ENCODE assay signal across 17 cellular contexts in genomic region chr5:34667705-34668104, GRCh38. TPM values are rescaled to one million over a fixed set of nuclear protein-coding genes. Genes with fewer than 3 reads are reported as not detected.
A peak's percentile ranks its signal among the peaks of the same experiment; 100 is the strongest.
DNase-seq lines count a peak whose midpoint lies in the region; ATAC-seq, FAIRE-seq and TF ChIP-seq lines count a peak whose summit lies in the region.
"Had no signal": no experiment of that assay in that cellular context is flagged by ENCODE, and none has a peak within 500 bp of the region (broad histone marks: within the 10 kb centered on the region; RNA-seq: fewer than 3 reads in every experiment).

No MANE protein-coding gene starts in this region.

- WGBS in H9 (ENCODE audit: extremely low coverage, insufficient read length, low lambda C conversion rate) = no CpG with 5 or more reads among the region's 5 CpGs

- no peak overlapping the region for H2BK15ac ChIP-seq in H9 (ENCODE audit: low read depth, low read length)

- no peaks in the 10 kb centered on the region for H3K9me3 Mint-ChIP-seq in H9
- no peaks in the 10 kb centered on the region for H3K9me3 Mint-ChIP-seq in astrocyte (ENCODE audit: unreplicated experiment)
- H3K9me3 Mint-ChIP-seq in mesothelial cell of epicardium = no peaks in the 10 kb centered on the region
- H3K9me3 Mint-ChIP-seq in progenitor cell of endocrine pancreas (ENCODE audit: low read depth) = no peaks in the 10 kb centered on the region

- peaks cover 4 to 18% (median 7%) of the 10 kb centered on the region in 3 experiments; a peak in 5 of 7 replicates for H3K36me3 Mint-ChIP-seq in H9 (ENCODE audit: insufficient read depth in 1 of 3, low read depth in 3 of 3)
- H3K36me3 Mint-ChIP-seq in astrocyte (ENCODE audit: low read depth, unreplicated experiment) = peaks cover 27% of the 10 kb centered on the region
- H3K36me3 Mint-ChIP-seq in mesothelial cell of epicardium = peaks cover 8% of the 10 kb centered on the region
- H3K36me3 Mint-ChIP-seq in progenitor cell of endocrine pancreas (ENCODE audit: insufficient read depth) = peaks cover 6% of the 10 kb centered on the region
- H3K36me3 Mint-ChIP-seq: CD4-positive, CD25-positive, alpha-beta regulatory T cell had no signal

- H3K36me3 ChIP-seq in astrocyte (ENCODE audit: insufficient read depth, low read length) (peaks cover 22% of the 10 kb centered on the region), MG63 (peaks cover 60% of the 10 kb centered on the region)

- no peak overlapping the region for H4K5ac ChIP-seq in H9 (ENCODE audit: insufficient read length, low read depth, low read length)

- H3K79me1 ChIP-seq in H9 (ENCODE audit: insufficient read depth, low read depth, low read length, poor library complexity, severe bottlenecking) = peaks cover 7% of the 10 kb centered on the region

- TF ChIP-seq CTCF in H9 (conservative IDR thresholded peaks at IDR 0.05) = no peak
- no peak for TF ChIP-seq CTCF in astrocyte (IDR thresholded peaks at IDR 0.05; ENCODE audit: insufficient read depth, low read depth, low read length)
- no peak for TF ChIP-seq CTCF in mesothelial cell of epicardium (IDR thresholded peaks at IDR 0.05; ENCODE audit: unreplicated experiment)
- no peak for TF ChIP-seq CTCF in progenitor cell of endocrine pancreas (IDR thresholded peaks at IDR 0.05; ENCODE audit: unreplicated experiment)

- no peak overlapping the region for H2BK5ac ChIP-seq in H9 (ENCODE audit: insufficient read length, low read length)

- H3K4me3 ChIP-seq in astrocyte (ENCODE audit: insufficient read depth, low read depth, low read length) = no peak overlapping the region
- H3K4me3 ChIP-seq in MG63 = no peak overlapping the region
- H3K4me3 ChIP-seq: BLaER1 treated with 17β-estradiol and CSF1 and Interleukin-3, amounts not matched to agents 10 nM and 100 nM; GM12878; K562 had no signal

- H2BK20ac ChIP-seq in H9 (ENCODE audit: low read depth, low read length, poor library complexity, severe bottlenecking) = no peak overlapping the region

- H2AFZ ChIP-seq in H9 (ENCODE audit: low read length) = no peak overlapping the region
- no peak overlapping the region for H2AFZ ChIP-seq in astrocyte (ENCODE audit: low read depth, low read length)

- no peaks in the 10 kb centered on the region for H4K20me1 ChIP-seq in H9 (ENCODE audit: control insufficient read depth, insufficient read depth, insufficient read length)
- H4K20me1 ChIP-seq in astrocyte (ENCODE audit: insufficient read depth, low read length) = peaks cover 55% of the 10 kb centered on the region

- H3K4me2 ChIP-seq in H9 (ENCODE audit: insufficient read depth, insufficient read length, low read length) (no peak overlapping the region), astrocyte (ENCODE audit: low read length) (no peak overlapping the region)
- H3K4me2 ChIP-seq: BLaER1 treated with 17β-estradiol and CSF1 and Interleukin-3, amounts not matched to agents 10 nM and 100 nM had no signal

- no peak overlapping the region for H2AK5ac ChIP-seq in H9 (ENCODE audit: insufficient read length, low read length)

- H3K4me1 ChIP-seq in H9 (ENCODE audit: insufficient read depth, low read length) = peaks cover 10% of the 10 kb centered on the region
- peaks cover 27% of the 10 kb centered on the region for H3K4me1 ChIP-seq in astrocyte (ENCODE audit: insufficient read depth, low read length)

- FAIRE-seq in astrocyte (lab: Jason Lieb, UNC) = no peak
- FAIRE-seq: GM12878, H1, HTR-8/SVneo, K562 had no signal

- no peak overlapping the region for H3K56ac ChIP-seq in H9 (ENCODE audit: insufficient read length, low read depth, low read length)

- H3K18ac ChIP-seq in H9 (ENCODE audit: insufficient read length, low read depth, low read length) = no peak overlapping the region

- peaks cover 75% of the 10 kb centered on the region for H3K79me2 ChIP-seq in H9 (ENCODE audit: insufficient read depth, low read length)
- peaks cover 98% of the 10 kb centered on the region for H3K79me2 ChIP-seq in astrocyte (ENCODE audit: insufficient read depth, low read length)

- no peak overlapping the region for H4K91ac ChIP-seq in H9 (ENCODE audit: insufficient read length, low read depth, low read length)

- no peak overlapping the region for H3K14ac ChIP-seq in H9 (ENCODE audit: insufficient read depth, low read length)

- H3K27me3 ChIP-seq in H9 (ENCODE audit: insufficient read depth, low read length) = peaks cover 2% of the 10 kb centered on the region; the same call in 1 of the 2 replicates
- H3K27me3 ChIP-seq in astrocyte (ENCODE audit: insufficient read depth, low read length) = no peaks in the 10 kb centered on the region
- H3K27me3 ChIP-seq in MG63 = no peaks in the 10 kb centered on the region
- H3K27me3 ChIP-seq: BLaER1 treated with 17β-estradiol and CSF1 and Interleukin-3, amounts not matched to agents 10 nM and 100 nM had no signal

- no peaks in the 10 kb centered on the region for H3K9me3 ChIP-seq in H9 (ENCODE audit: control insufficient read depth, low read depth, low read length)
- no peaks in the 10 kb centered on the region for H3K9me3 ChIP-seq in astrocyte (ENCODE audit: insufficient read depth, low read depth, low read length)
- no peaks in the 10 kb centered on the region for H3K9me3 ChIP-seq in MG63

- H3T11ph ChIP-seq in H9 (ENCODE audit: low read length) = no peak overlapping the region

- no peak overlapping the region for H2BK120ac ChIP-seq in H9 (ENCODE audit: low read depth, low read length, poor library complexity, severe bottlenecking)

- H3K9ac ChIP-seq in H9 (ENCODE audit: extremely low read depth, insufficient read length, low read length) (no peak overlapping the region), astrocyte (ENCODE audit: low read length) (no peak overlapping the region)
- H3K9ac ChIP-seq: BLaER1 treated with 17β-estradiol and CSF1 and Interleukin-3, amounts not matched to agents 10 nM and 100 nM had no signal

- no peak overlapping the region for H3K23ac ChIP-seq in H9 (ENCODE audit: insufficient read length, low read depth, low read length)

- H3K27ac Mint-ChIP-seq in H9 (peak overlapping the region in 2 of 3 experiments; percentile 61 to 89; a peak in 3 of 7 replicates), astrocyte (ENCODE audit: unreplicated experiment) (no peak overlapping the region), mesothelial cell of epicardium (peak overlapping the region; percentile 94), progenitor cell of endocrine pancreas (peak overlapping the region; percentile 27)
- H3K27ac Mint-ChIP-seq: CD4-positive, CD25-positive, alpha-beta regulatory T cell had no signal

- H3K4me1 Mint-ChIP-seq in H9 (peaks cover 38 to 40% of the 10 kb centered on the region in 2 experiments), astrocyte (ENCODE audit: low read depth, unreplicated experiment) (peaks cover 42% of the 10 kb centered on the region), mesothelial cell of epicardium (peaks cover 40% of the 10 kb centered on the region), progenitor cell of endocrine pancreas (ENCODE audit: low read depth) (peaks cover 24% of the 10 kb centered on the region)
- H3K4me1 Mint-ChIP-seq: CD4-positive, CD25-positive, alpha-beta regulatory T cell had no signal

- no peak overlapping the region for H3K4ac ChIP-seq in H9 (ENCODE audit: low read depth, low read length)

- no peak overlapping the region for H2BK12ac ChIP-seq in H9 (ENCODE audit: insufficient read length, low read depth, low read length)

- no peak for ATAC-seq in GM21360 (IDR thresholded peaks at IDR 0.05; ENCODE audit: unreplicated experiment)
- ATAC-seq: GM12878, HCT116, K562 had no signal

- no peak overlapping the region for H4K8ac ChIP-seq in H9 (replicated peaks; ENCODE audit: insufficient read length, low read depth, low read length)

- DNase-seq in H9 = no peak
- peak; percentile 59 for DNase-seq in astrocyte (ENCODE audit: low read depth)
- DNase-seq in mesothelial cell of epicardium (ENCODE audit: low spot score in 2 of 2, unreplicated experiment in 2 of 2) = no peak
- DNase-seq in progenitor cell of endocrine pancreas (ENCODE audit: low spot score, unreplicated experiment) = no peak
- DNase-seq in MG63 = no peak
- no peak for DNase-seq in NCI-H226
- no peak for DNase-seq in DMS53 treated with DMSO at 0.1 percent for 48 hours (lab: John Stamatoyannopoulos, UW; ENCODE audit: unreplicated experiment)
- DNase-seq: 8988T; CD4-positive, CD25-positive, alpha-beta regulatory T cell; DMS53 had no signal

- H3K27me3 Mint-ChIP-seq in H9 (ENCODE audit: low read depth) = no peaks in the 10 kb centered on the region
- H3K27me3 Mint-ChIP-seq in astrocyte (ENCODE audit: low read depth, unreplicated experiment) = no peaks in the 10 kb centered on the region
- no peaks in the 10 kb centered on the region for H3K27me3 Mint-ChIP-seq in mesothelial cell of epicardium (ENCODE audit: low read depth)
- H3K27me3 Mint-ChIP-seq in progenitor cell of endocrine pancreas = no peaks in the 10 kb centered on the region
- H3K27me3 Mint-ChIP-seq: CD4-positive, CD25-positive, alpha-beta regulatory T cell had no signal

- H3K27ac ChIP-seq in H9 (ENCODE audit: insufficient read length, low read depth, low read length) (no peak overlapping the region), astrocyte (ENCODE audit: low read depth, low read length) (peak overlapping the region; percentile 30)
- H3K27ac ChIP-seq: BLaER1 treated with 17β-estradiol and CSF1 and Interleukin-3, amounts not matched to agents 10 nM and 100 nM had no signal

- H3K23me2 ChIP-seq in H9 (ENCODE audit: insufficient read length, low read depth, low read length, poor library complexity, severe bottlenecking) = no peaks in the 10 kb centered on the region

- H3K4me3 Mint-ChIP-seq in H9 (no peak overlapping the region), astrocyte (ENCODE audit: unreplicated experiment) (no peak overlapping the region), mesothelial cell of epicardium (no peak overlapping the region), progenitor cell of endocrine pancreas (ENCODE audit: low read depth) (no peak overlapping the region)
- H3K4me3 Mint-ChIP-seq: CD4-positive, CD25-positive, alpha-beta regulatory T cell had no signal

RNA-seq across cellular contexts. Expression of gene RAI14, which starts 11.6 kb away (rescaled TPM):
- 118 and 127 TPM in 2 replicates for total RNA-seq in H9 (2021)
- total RNA-seq in astrocyte = 307 and 315 TPM in 2 replicates
- 117 to 134 TPM (median 120 TPM) in 3 replicates for total RNA-seq in mesothelial cell of epicardium
- total RNA-seq in progenitor cell of endocrine pancreas = 116 and 121 TPM in 2 replicates
- 34.4 and 34.6 TPM in 2 replicates for total RNA-seq in MG63 (2014; rRNA removed; shearing (Covaris generic); ENCODE audit: low replicate concordance)
